In the genomic region with DNA sequence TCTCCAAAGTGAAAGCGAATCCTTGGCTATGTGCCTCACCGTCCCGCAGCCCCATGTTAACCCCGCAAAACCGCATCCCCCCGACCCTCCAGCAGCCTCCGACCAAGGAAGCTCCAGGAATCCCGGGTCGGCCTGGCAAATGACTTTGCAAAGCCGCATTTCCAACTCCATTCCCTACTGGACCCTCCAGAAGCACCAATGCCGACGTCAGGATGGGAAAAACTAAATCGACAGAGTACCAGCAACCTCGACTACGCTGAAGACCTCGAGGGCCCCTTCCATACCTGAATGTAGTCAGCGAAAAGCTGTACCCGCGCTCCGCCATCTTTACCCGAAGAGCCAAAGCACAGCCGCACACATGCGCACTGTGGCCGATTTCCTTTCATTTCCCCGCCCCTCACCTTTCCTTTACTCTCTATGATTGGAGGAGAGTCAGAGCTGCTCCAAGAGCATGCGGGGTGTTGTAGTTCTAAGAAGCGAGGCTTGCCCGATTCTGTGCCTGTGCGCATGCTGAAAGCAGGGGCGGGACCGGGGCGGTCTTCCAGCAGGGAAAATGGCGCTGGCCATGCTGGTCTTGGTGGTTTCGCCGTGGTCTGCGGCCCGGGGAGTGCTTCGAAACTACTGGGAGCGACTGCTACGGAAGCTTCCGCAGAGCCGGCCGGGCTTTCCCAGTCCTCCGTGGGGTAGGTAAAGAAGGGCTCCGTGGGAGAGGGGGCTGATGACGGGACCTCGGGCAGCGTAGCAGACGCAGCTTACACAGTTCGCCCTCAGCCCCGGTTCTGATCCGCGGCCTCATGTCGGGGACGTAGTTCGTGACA, we compare ENCODE assay signal across 8 cellular contexts. TPM values are rescaled to one million over a fixed set of nuclear protein-coding genes. Genes with fewer than 3 reads are reported as not detected.
DNase-seq lines count a peak whose midpoint lies in the region; ATAC-seq and TF ChIP-seq lines count a peak whose summit lies in the region.

Gene MRPL32, plus strand, starts transcription at position 543 of the 818 bp plus-strand sequence. Its CDS starts 11 bp downstream, at position 554.
Gene PSMA2, minus strand, starts transcription at position 341 of the 818 bp plus-strand sequence. Its CDS starts 16 bp downstream, at position 325.

- H3K9ac ChIP-seq in colonic mucosa (ENCODE audit: low read depth in 2 of 2, low read length in 2 of 2), result peak within 1 kb of the TSS; percentile 92

- H3K4me3 ChIP-seq in BE2C (ENCODE audit: low read depth, low read length) (peak within 1 kb of the TSS; percentile 92), colonic mucosa (peak within 1 kb of the TSS; percentile 71)

- no peaks in the 10 kb centered on the region for H3K27me3 ChIP-seq in BE2C
- no peaks in the 10 kb centered on the region for H3K27me3 ChIP-seq in colonic mucosa

- H3K9me3 ChIP-seq in BE2C (no peaks in the 10 kb centered on the region), colonic mucosa (no peaks in the 10 kb centered on the region)

- DNase-seq in BE2C, result peak; percentile 95
- DNase-seq in GM19240 (ENCODE audit: insufficient read length, low spot score), result peak; percentile 77
- peak; percentile 97 to 98 for DNase-seq in NCI-H526 (lab: John Stamatoyannopoulos, UW)
- peak; percentile 94 for DNase-seq in activated CD4-positive, alpha-beta T cell treated with anti-CD3 and anti-CD28 coated beads for 48 hours
- DNase-seq in colonic mucosa, result peak; percentile 95
- peak; percentile 98 for DNase-seq in kidney tubule cell (ENCODE audit: low spot score)
- DNase-seq in stimulated activated CD4-positive, alpha-beta T cell treated with anti-CD3 and anti-CD28 coated beads, Interleukin-1b, Interleukin-23, amount 100 ng/mL, for 24 hours (ENCODE audit: low read depth in 4 of 4, low spot score in 1 of 4), result peak; percentile 80 to 89 (median 88)

- H3K4me1 ChIP-seq in BE2C, result no peaks in the 10 kb centered on the region
- H3K4me1 ChIP-seq in colonic mucosa, result peaks cover 12% of the 10 kb centered on the region

- peak within 1 kb of the TSS; percentile 51 for H3K27ac ChIP-seq in colonic mucosa

- ATAC-seq in HG03460 (IDR thresholded peaks at IDR 0.05; ENCODE audit: unreplicated experiment), result peak; percentile 99

- no peak for TF ChIP-seq CTCF in BE2C (IDR thresholded peaks at IDR 0.05; ENCODE audit: low read depth, low read length)
- no peak for TF ChIP-seq CTCF in colonic mucosa (IDR thresholded peaks at IDR 0.05)

- H3K36me3 ChIP-seq in BE2C, result peaks cover 19% of the 10 kb centered on the region
- H3K36me3 ChIP-seq in colonic mucosa, result no peaks in the 10 kb centered on the region

- intact Hi-C loops in colonic mucosa (cut with DNase I), result no loop called here

RNA-seq across cellular contexts. Expression of gene MRPL32, which starts in this region (rescaled TPM):
- 62.9 TPM for polyA plus RNA-seq in BE2C (2012; ENCODE audit: insufficient read depth, insufficient read length, low read depth)
- 10 to 100 TPM; 47.2 to 62.3 TPM for total RNA-seq in colonic mucosa

RNA-seq across cellular contexts. Expression of gene PSMA2, which starts in this region (rescaled TPM):
- polyA plus RNA-seq in BE2C (2012; ENCODE audit: insufficient read depth, insufficient read length, low read depth), result 123 TPM
- 100 to 1,000 TPM in 1 of 2 donors, 10 to 100 TPM in 1; 91.1 to 113 TPM for total RNA-seq in colonic mucosa

Comparison
In these comparisons a context has a peak if more than half of its experiments do, and no peak if none do; other contexts are left out.
1. Peak in every context shown above with its lines: DNase-seq, ATAC-seq, H3K4me3 ChIP-seq and H3K27ac ChIP-seq.